ENCODE assay signal across 10 cellular contexts in genomic region chr5:61450880-61451279, GRCh38.
DNase-seq lines count a peak whose midpoint lies in the region; ATAC-seq and FAIRE-seq lines count a peak whose summit lies in the region.
"Had no signal": no experiment of that assay in that cellular context is flagged by ENCODE, and none has a peak within 500 bp of the region (broad histone marks: within the 10 kb centered on the region; RNA-seq: fewer than 3 reads in every experiment).

No MANE protein-coding gene starts in this region.

- DNase-seq in EL (peak; percentile 84), NCI-H69 (lab: John Stamatoyannopoulos, UW) (peak; percentile 97), epidermal melanocyte (ENCODE audit: insufficient read length, low spot score) (peak; percentile 23), renal cortical epithelial cell (ENCODE audit: low read depth) (peak; percentile 74), NCI-H2081 treated with DMSO at 0.1 percent for 48 hours (lab: John Stamatoyannopoulos, UW) (no peak), germinal center (ENCODE audit: low spot score) (no peak), frontal cortex (ENCODE audit: low spot score in 2 of 2) (no peak)
- DNase-seq: stimulated activated CD4-positive, alpha-beta T cell treated with anti-CD3 and anti-CD28 coated beads, Interleukin-15, amount 100 ng/mL, for 24 hours had no signal

- ATAC-seq in HG03108 (IDR thresholded peaks at IDR 0.05; ENCODE audit: unreplicated experiment): no peak

- no peak for FAIRE-seq in frontal cortex (lab: Jason Lieb, UNC)
- FAIRE-seq: GM18507 had no signal

Comparison
In these comparisons a context has a peak if more than half of its experiments do, and no peak if none do; other contexts are left out.
1. DNase-seq: peak in EL (single experiment), NCI-H69 (single experiment), epidermal melanocyte (single experiment) and renal cortical epithelial cell (single experiment); none in NCI-H2081 treated with DMSO at 0.1 percent for 48 hours (single experiment), germinal center (single experiment) and frontal cortex (0 of 2).